8 cellular contexts compared by ENCODE assay signal in genomic region chr6:42449917-42450313, GRCh38. TPM values are rescaled to one million over a fixed set of nuclear protein-coding genes. Genes with fewer than 3 reads are reported as not detected.
A peak's percentile ranks its signal among the peaks of the same experiment; 100 is the strongest.
DNase-seq lines count a peak whose midpoint lies in the region; ATAC-seq, FAIRE-seq and TF ChIP-seq lines count a peak whose summit lies in the region.

No MANE protein-coding gene starts in this region.

- TF ChIP-seq CTCF in AG04450 (IDR thresholded peaks at IDR 0.05; ENCODE audit: low read depth, low read length) (no peak), HL-60 (IDR thresholded peaks at IDR 0.05; ENCODE audit: insufficient read depth, low read length) (no peak), astrocyte (IDR thresholded peaks at IDR 0.05; ENCODE audit: insufficient read depth, low read depth, low read length) (no peak), chondrocyte (IDR thresholded peaks at IDR 0.05) (no peak)

- no peak overlapping the region for H2BK15ac ChIP-seq in mesendoderm (replicated peaks; ENCODE audit: low read depth)

- H3K4me3 ChIP-seq in AG04450 (ENCODE audit: low read depth, low read length) (peak overlapping the region; percentile 88), HL-60 (replicated peaks; ENCODE audit: insufficient read depth, low read length) (peak overlapping the region; percentile 70), astrocyte (ENCODE audit: insufficient read depth, low read depth, low read length) (peak overlapping the region; percentile 81), mesendoderm (ENCODE audit: low read length) (no peak overlapping the region)

- H3K4ac ChIP-seq in mesendoderm (ENCODE audit: low read depth, low read length): no peak overlapping the region

- H3K4me3 Mint-ChIP-seq in astrocyte (ENCODE audit: unreplicated experiment) (peak overlapping the region; percentile 98), chondrocyte (ENCODE audit: unreplicated experiment) (no peak overlapping the region)

- H2BK120ac ChIP-seq in mesendoderm (ENCODE audit: low read depth, low read length): no peak overlapping the region

- H3K36me3 Mint-ChIP-seq in astrocyte (ENCODE audit: low read depth, unreplicated experiment) (peaks cover 15% of the 10 kb centered on the region), chondrocyte (ENCODE audit: low read depth) (no peaks in the 10 kb centered on the region)

- H3K18ac ChIP-seq in mesendoderm (ENCODE audit: low read length): no peak overlapping the region

- CTCF ChIA-PET in AG04450 (lab: Charles Lee): interaction anchor here (1.4 to 2.1 kb wide), 4 partner anchors 82 to 235 kb away, joined by 3 to 20 read pairs (median 7); partner anchors contain the start of gene MRPS10

- WGBS in mesendoderm (ENCODE audit: extremely low coverage, insufficient coverage, low lambda C conversion rate): no CpG with 5 or more reads among the region's 4 CpGs

- peaks cover 30% of the 10 kb centered on the region for H3K4me1 ChIP-seq in astrocyte (ENCODE audit: insufficient read depth, low read length)
- H3K4me1 ChIP-seq in mesendoderm (ENCODE audit: control insufficient read depth, low read depth, low read length): peaks cover 9% of the 10 kb centered on the region

- no peak overlapping the region for H4K5ac ChIP-seq in mesendoderm (ENCODE audit: low read length)

- no peak overlapping the region for H3K23ac ChIP-seq in mesendoderm (ENCODE audit: low read length)

- H3K9me3 ChIP-seq in AG04450 (ENCODE audit: control insufficient read depth, insufficient read depth, low read length): no peaks in the 10 kb centered on the region; the same call in 1 of the 2 replicates
- H3K9me3 ChIP-seq in astrocyte (ENCODE audit: insufficient read depth, low read depth, low read length): no peaks in the 10 kb centered on the region

- no peak overlapping the region for H2BK5ac ChIP-seq in mesendoderm (ENCODE audit: low read length)

- no peak overlapping the region for H4K8ac ChIP-seq in mesendoderm (ENCODE audit: low read depth, low read length)

- peaks cover 25% of the 10 kb centered on the region for H4K20me1 ChIP-seq in astrocyte (ENCODE audit: insufficient read depth, low read length)

- H3K79me2 ChIP-seq in astrocyte (ENCODE audit: insufficient read depth, low read length): peaks cover 61% of the 10 kb centered on the region
- H3K79me2 ChIP-seq in mesendoderm (ENCODE audit: control insufficient read depth, insufficient read depth, low read length): peaks cover 21% of the 10 kb centered on the region

- H3K27ac ChIP-seq in AG04450 (ENCODE audit: low read depth, low read length) (peak overlapping the region; percentile 31), HL-60 (replicated peaks) (peak overlapping the region; percentile 87), astrocyte (ENCODE audit: low read depth, low read length) (no peak overlapping the region), mesendoderm (ENCODE audit: low read depth, low read length) (no peak overlapping the region)

- no peaks in the 10 kb centered on the region for H3K9me3 Mint-ChIP-seq in astrocyte (ENCODE audit: unreplicated experiment)
- H3K9me3 Mint-ChIP-seq in chondrocyte (ENCODE audit: low read depth): no peaks in the 10 kb centered on the region

- no peaks in the 10 kb centered on the region for H3K79me1 ChIP-seq in mesendoderm (ENCODE audit: low read length)

- no peaks in the 10 kb centered on the region for H3K36me3 ChIP-seq in astrocyte (ENCODE audit: insufficient read depth, low read length)
- no peaks in the 10 kb centered on the region for H3K36me3 ChIP-seq in mesendoderm (ENCODE audit: control insufficient read depth, insufficient read depth, low read length)

- peak overlapping the region; percentile 87 for H3K9ac ChIP-seq in astrocyte (ENCODE audit: low read length)
- H3K9ac ChIP-seq in mesendoderm (ENCODE audit: low read length): peak overlapping the region; percentile 16

- H3K27me3 Mint-ChIP-seq in astrocyte (ENCODE audit: low read depth, unreplicated experiment): no peaks in the 10 kb centered on the region
- no peaks in the 10 kb centered on the region for H3K27me3 Mint-ChIP-seq in chondrocyte (ENCODE audit: low read depth)

- ATAC-seq in HG03039 (IDR thresholded peaks at IDR 0.05; ENCODE audit: unreplicated experiment): no peak

- H3K27me3 ChIP-seq in AG04450 (ENCODE audit: control insufficient read depth, insufficient read depth, low read length) (no peaks in the 10 kb centered on the region), HL-60 (ENCODE audit: insufficient read depth, poor library complexity, severe bottlenecking) (no peaks in the 10 kb centered on the region), astrocyte (ENCODE audit: insufficient read depth, low read length) (no peaks in the 10 kb centered on the region), mesendoderm (ENCODE audit: insufficient read depth, low read length, poor library complexity) (no peaks in the 10 kb centered on the region)

- DNase-seq in AG04450 (ENCODE audit: low read depth, low spot score): no peak
- DNase-seq in HL-60 (ENCODE audit: low read depth in 1 of 2, low spot score in 1 of 2): peak in 1 of 2 experiments; percentile 32
- no peak for DNase-seq in astrocyte (ENCODE audit: low read depth)
- DNase-seq in mesendoderm: peak; percentile 64
- DNase-seq in chondrocyte (ENCODE audit: low spot score): no peak
- DNase-seq in inferior parietal cortex (ENCODE audit: extremely low spot score): no peak
- DNase-seq in effector CD4-positive, alpha-beta T cell: no peak

- peak overlapping the region; percentile 97 for H3K4me2 ChIP-seq in astrocyte (ENCODE audit: low read length)
- H3K4me2 ChIP-seq in mesendoderm (ENCODE audit: low read length): peak overlapping the region; percentile 79

- H3K27ac Mint-ChIP-seq in astrocyte (ENCODE audit: unreplicated experiment) (no peak overlapping the region), chondrocyte (ENCODE audit: unreplicated experiment) (no peak overlapping the region)

- POLR2A ChIA-PET in AG04450 (lab: Yijun Ruan, JAX): interaction anchor here (0.8 kb wide), 1 partner anchor 141 kb away, joined by 3 read pairs; no protein-coding TSS in a partner anchor

- H3K56ac ChIP-seq in mesendoderm (ENCODE audit: low read length): no peak overlapping the region

- peaks cover 19% of the 10 kb centered on the region for H3K4me1 Mint-ChIP-seq in astrocyte (ENCODE audit: low read depth, unreplicated experiment)
- peaks cover 28% of the 10 kb centered on the region for H3K4me1 Mint-ChIP-seq in chondrocyte (ENCODE audit: low read depth)

- H2AFZ ChIP-seq in astrocyte (ENCODE audit: low read depth, low read length): peak overlapping the region; percentile 67

- FAIRE-seq in astrocyte (lab: Jason Lieb, UNC): no peak

- no peak overlapping the region for H2AK5ac ChIP-seq in mesendoderm (ENCODE audit: low read length)

RNA-seq across cellular contexts. Expression of gene TRERF1, which starts 1.8 kb away (rescaled TPM):
- 7.3 and 9.0 TPM in 2 replicates for polyA plus RNA-seq in AG04450 (2011; rRNA removed)
- 15.2 and 16.8 TPM in 2 replicates for polyA minus RNA-seq in AG04450 (2011; rRNA and poly(A)+ RNA removed)
- 7.7 and 8.6 TPM in 2 replicates for total RNA-seq in astrocyte
- 4.7 TPM for polyA plus RNA-seq in mesendoderm (2013, experiment 1 of 2)
- 5.2 TPM for polyA plus RNA-seq in mesendoderm (2013, experiment 2 of 2)
- total RNA-seq in chondrocyte: 1.8 to 3.3 TPM (median 2.4 TPM) in 3 replicates

Comparison
In these comparisons a context has a peak if more than half of its experiments do, and no peak if none do; other contexts are left out.
1. H3K27ac ChIP-seq: peak in AG04450 (single experiment) and HL-60 (single experiment); none in astrocyte (single experiment) and mesendoderm (single experiment).